In genomic region chr22:27239520-27239919, GRCh38 we compare ENCODE assay signal across 1 cellular context.
TF ChIP-seq lines count a peak whose summit lies in the region.

No MANE protein-coding gene starts in this region.

TF ChIP-seq in SK-N-SH, 30 proteins besides CTCF, POLR2A, EP300 and RAD21 (continued from another document):
- TF ChIP-seq, protein P1, sequence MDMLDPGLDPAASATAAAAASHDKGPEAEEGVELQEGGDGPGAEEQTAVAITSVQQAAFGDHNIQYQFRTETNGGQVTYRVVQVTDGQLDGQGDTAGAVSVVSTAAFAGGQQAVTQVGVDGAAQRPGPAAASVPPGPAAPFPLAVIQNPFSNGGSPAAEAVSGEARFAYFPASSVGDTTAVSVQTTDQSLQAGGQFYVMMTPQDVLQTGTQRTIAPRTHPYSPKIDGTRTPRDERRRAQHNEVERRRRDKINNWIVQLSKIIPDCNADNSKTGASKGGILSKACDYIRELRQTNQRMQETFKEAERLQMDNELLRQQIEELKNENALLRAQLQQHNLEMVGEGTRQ (IDR thresholded peaks at IDR 0.05; ENCODE audit: borderline replicate concordance, low read depth, low read length) = no peak
- TF ChIP-seq SIN3A (IDR thresholded peaks at IDR 0.05; ENCODE audit: borderline replicate concordance, low read depth, low read length) (no peak), GABPA (IDR thresholded peaks at IDR 0.05; ENCODE audit: low read depth) (no peak), TEAD4 (IDR thresholded peaks at IDR 0.05; ENCODE audit: borderline replicate concordance, insufficient read depth) (no peak), YY1 (IDR thresholded peaks at IDR 0.05; ENCODE audit: low read depth) (no peak), CHD2 (IDR thresholded peaks at IDR 0.05; ENCODE audit: low read length, partially characterized antibody) (no peak), SMC3 (IDR thresholded peaks at IDR 0.05; ENCODE audit: low read depth, low read length) (no peak), POLR2AphosphoS5 (IDR thresholded peaks at IDR 0.05; ENCODE audit: low read depth, low read length) (no peak), TCF12 (IDR thresholded peaks at IDR 0.05) (no peak), RXRA (IDR thresholded peaks at IDR 0.05; ENCODE audit: borderline replicate concordance, low read depth) (no peak)
- TF ChIP-seq, protein P2, sequence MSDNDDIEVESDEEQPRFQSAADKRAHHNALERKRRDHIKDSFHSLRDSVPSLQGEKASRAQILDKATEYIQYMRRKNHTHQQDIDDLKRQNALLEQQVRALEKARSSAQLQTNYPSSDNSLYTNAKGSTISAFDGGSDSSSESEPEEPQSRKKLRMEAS (IDR thresholded peaks at IDR 0.05; ENCODE audit: low read depth) = no peak
TF ChIP-seq in SK-N-SH: peak in this region for 0.
